Comparison of ENCODE assay signal across 17 cellular contexts in the genomic region with DNA sequence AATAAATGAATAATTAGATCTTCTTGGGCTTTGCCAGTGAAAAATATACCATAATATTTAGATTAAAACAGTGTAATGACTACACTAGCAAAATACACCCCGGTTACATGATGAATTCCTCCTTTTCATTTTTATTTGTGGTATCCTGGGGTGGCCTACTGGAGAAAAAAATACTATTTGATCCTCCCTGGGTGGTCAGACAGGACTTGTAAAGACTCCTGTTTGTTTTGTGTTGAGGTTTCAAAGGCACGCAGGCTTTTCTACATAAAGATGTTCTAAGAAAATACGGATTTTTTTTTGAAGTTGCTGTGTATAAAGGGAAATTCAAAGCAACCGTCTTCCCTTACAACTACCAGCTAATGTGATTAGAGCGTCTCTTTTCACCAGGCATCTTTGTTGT.
DNase-seq lines count a peak whose midpoint lies in the region; ATAC-seq and TF ChIP-seq lines count a peak whose summit lies in the region.
"Had no signal": no experiment of that assay in that cellular context is flagged by ENCODE, and none has a peak within 500 bp of the region (broad histone marks: within the 10 kb centered on the region; RNA-seq: fewer than 3 reads in every experiment).

No MANE protein-coding gene starts in this region.

- no peak overlapping the region for H3K9ac ChIP-seq in trophoblast cell (ENCODE audit: low read length)
- H3K9ac ChIP-seq: BLaER1 treated with 17β-estradiol and CSF1 and Interleukin-3, amounts not matched to agents 10 nM and 100 nM had no signal

- CTCF ChIA-PET in Panc1 (lab: Charles Lee) (no interaction called here), RWPE1 (lab: Yijun Ruan, JAX) (no interaction called here)

- H3K4me1 Mint-ChIP-seq in GM23338 (peaks cover 43% of the 10 kb centered on the region), nephron (peaks cover 28% of the 10 kb centered on the region)
- H3K4me1 Mint-ChIP-seq: CD8-positive, alpha-beta memory T cell; IgD-negative memory B cell had no signal

- H3K27me3 Mint-ChIP-seq in GM23338 (ENCODE audit: insufficient read depth, low read depth, poor library complexity) (peaks cover 2% of the 10 kb centered on the region), nephron (ENCODE audit: low read depth) (no peaks in the 10 kb centered on the region)
- H3K27me3 Mint-ChIP-seq: CD8-positive, alpha-beta memory T cell had no signal

- H3K36me3 Mint-ChIP-seq in GM23338 (ENCODE audit: low read depth) (peaks cover 35% of the 10 kb centered on the region), nephron (ENCODE audit: low read depth) (peaks cover 51% of the 10 kb centered on the region)
- H3K36me3 Mint-ChIP-seq: CD8-positive, alpha-beta memory T cell; IgD-negative memory B cell had no signal

- no peak overlapping the region for H4K91ac ChIP-seq in trophoblast cell (ENCODE audit: low read depth, low read length)

- H3K36me3 ChIP-seq in GM23338 (ENCODE audit: insufficient read depth) (no peaks in the 10 kb centered on the region), Panc1 (ENCODE audit: control insufficient read depth, insufficient read depth, low read length) (no peaks in the 10 kb centered on the region), trophoblast cell (ENCODE audit: control insufficient read depth in 1 of 2, insufficient read depth in 2 of 2, low read length in 2 of 2) (peaks cover 0 to 1% of the 10 kb centered on the region in 2 experiments)
- H3K36me3 ChIP-seq: BLaER1 treated with 17β-estradiol and CSF1 and Interleukin-3, amounts not matched to agents 10 nM and 100 nM had no signal

- H3K4me3 Mint-ChIP-seq in GM23338, result no peak overlapping the region
- H3K4me3 Mint-ChIP-seq in nephron, result no peak overlapping the region
- H3K4me3 Mint-ChIP-seq: CD8-positive, alpha-beta memory T cell; IgD-negative memory B cell had no signal

- H3K4me1 ChIP-seq in GM23338 (ENCODE audit: insufficient read depth), result peaks cover 33% of the 10 kb centered on the region
- H3K4me1 ChIP-seq in Panc1 (ENCODE audit: control insufficient read depth, insufficient read depth, low read length), result peaks cover 2% of the 10 kb centered on the region; the same call in 1 of the 2 replicates
- H3K4me1 ChIP-seq in trophoblast cell (ENCODE audit: control insufficient read depth in 1 of 2, insufficient read depth in 2 of 2, low read length in 2 of 2), result no peaks in the 10 kb centered on the region
- H3K4me1 ChIP-seq: BLaER1 treated with 17β-estradiol and CSF1 and Interleukin-3, amounts not matched to agents 10 nM and 100 nM had no signal

- TF ChIP-seq CTCF in GM23338 (conservative IDR thresholded peaks at IDR 0.05; ENCODE audit: low read depth in 2 of 2) (no peak), Panc1 (IDR thresholded peaks at IDR 0.05) (no peak), nephron (IDR thresholded peaks at IDR 0.05; ENCODE audit: unreplicated experiment in 3 of 3) (no peak), RWPE1 (conservative IDR thresholded peaks at IDR 0.05; ENCODE audit: low read depth) (no peak)

- WGBS in trophoblast cell (ENCODE audit: extremely low coverage, insufficient coverage, insufficient read length), result no CpG with 5 or more reads among the region's 5 CpGs

- H2BK5ac ChIP-seq in trophoblast cell (ENCODE audit: low read depth, low read length, poor library complexity), result no peak overlapping the region

- H3K27ac Mint-ChIP-seq in GM23338 (peak overlapping the region; percentile 30), nephron (peak overlapping the region; percentile 72 to 86 (median 78))
- H3K27ac Mint-ChIP-seq: CD8-positive, alpha-beta memory T cell; IgD-negative memory B cell had no signal

- H4K8ac ChIP-seq in trophoblast cell (ENCODE audit: low read depth, low read length), result no peak overlapping the region

- H3K4me3 ChIP-seq in GM23338 (no peak overlapping the region), Panc1 (ENCODE audit: low read depth in 2 of 2, low read length in 2 of 2) (no peak overlapping the region), trophoblast cell (ENCODE audit: low read depth, low read length) (no peak overlapping the region)
- H3K4me3 ChIP-seq: BLaER1 treated with 17β-estradiol and CSF1 and Interleukin-3, amounts not matched to agents 10 nM and 100 nM had no signal

- H3K9me3 Mint-ChIP-seq in GM23338 (no peaks in the 10 kb centered on the region), nephron (no peaks in the 10 kb centered on the region)
- H3K9me3 Mint-ChIP-seq: CD8-positive, alpha-beta memory T cell had no signal

- H3K9me3 ChIP-seq in Panc1 (ENCODE audit: control insufficient read depth, insufficient read depth, low read depth, low read length) (no peaks in the 10 kb centered on the region), trophoblast cell (ENCODE audit: insufficient read depth, low read depth, low read length) (no peaks in the 10 kb centered on the region)
- H3K9me3 ChIP-seq: BLaER1 treated with 17β-estradiol and CSF1 and Interleukin-3, amounts not matched to agents 10 nM and 100 nM had no signal

- H3K4ac ChIP-seq in trophoblast cell (ENCODE audit: low read depth, low read length), result no peak overlapping the region

- no peak overlapping the region for H3K23ac ChIP-seq in trophoblast cell (ENCODE audit: low read length)

- POLR2A ChIA-PET in Panc1 (lab: Charles Lee) (no interaction called here), RWPE1 (lab: Yijun Ruan, JAX; ENCODE audit: low non-redundant PET) (no interaction called here)

- H3K4me2 ChIP-seq in GM23338, result peak overlapping the region; percentile 24
- H3K4me2 ChIP-seq in trophoblast cell (ENCODE audit: low read length), result no peak overlapping the region
- H3K4me2 ChIP-seq: BLaER1 treated with 17β-estradiol and CSF1 and Interleukin-3, amounts not matched to agents 10 nM and 100 nM had no signal

- H4K20me1 ChIP-seq in GM23338 (replicated peaks; ENCODE audit: insufficient read depth), result peaks cover 4% of the 10 kb centered on the region
- H4K20me1 ChIP-seq: BLaER1 treated with 17β-estradiol and CSF1 and Interleukin-3, amounts not matched to agents 10 nM and 100 nM had no signal

- no peak overlapping the region for H3K14ac ChIP-seq in trophoblast cell (ENCODE audit: low read length)

- in situ Hi-C loops in Panc1 (cut with HindIII; ENCODE audit: low pct_unique_long_range_greater_than_20kb, low sequenced_read_pairs), result no loop called here

- ATAC-seq in GM23338 (peak; percentile 15; the same call in 2 of the 3 replicates), Panc1 (no peak)

- peak; percentile 47 for DNase-seq in GM23338 (ENCODE audit: low spot score)
- DNase-seq in Panc1 (ENCODE audit: low read depth, low spot score), result no peak
- peak; percentile 38 for DNase-seq in brain pericyte (ENCODE audit: low read depth, low spot score)
- DNase-seq in NCI-H2227 treated with DMSO at 0.1 percent for 48 hours (lab: John Stamatoyannopoulos, UW), result no peak
- no peak for DNase-seq in RWPE1 (ENCODE audit: low spot score)
- DNase-seq in middle frontal gyrus (ENCODE audit: extremely low spot score, low spot score), result no peak
- DNase-seq in trophoblast cell, result no peak
- DNase-seq: CD8-positive, alpha-beta memory T cell; Karpas-422; NCI-H1048; NCI-H1694 treated with DMSO at 0.1 percent for 48 hours; NCI-H226; RPMI8226; SIG-M5 had no signal

- no peaks in the 10 kb centered on the region for H3K9me2 ChIP-seq in GM23338 (ENCODE audit: insufficient read depth)

- H3K27me3 ChIP-seq in GM23338 (ENCODE audit: insufficient read depth), result no peaks in the 10 kb centered on the region
- no peaks in the 10 kb centered on the region for H3K27me3 ChIP-seq in Panc1 (ENCODE audit: control insufficient read depth, insufficient read depth, low read length)
- no peaks in the 10 kb centered on the region for H3K27me3 ChIP-seq in trophoblast cell (ENCODE audit: insufficient read depth, low read length)
- H3K27me3 ChIP-seq: BLaER1 treated with 17β-estradiol and CSF1 and Interleukin-3, amounts not matched to agents 10 nM and 100 nM had no signal

- H2AK5ac ChIP-seq in trophoblast cell (ENCODE audit: low read length), result no peak overlapping the region

- no peak overlapping the region for H4K12ac ChIP-seq in trophoblast cell (ENCODE audit: low read depth, low read length)

- H3K79me2 ChIP-seq in GM23338 (replicated peaks; ENCODE audit: insufficient read depth), result peaks cover 88% of the 10 kb centered on the region
- no peaks in the 10 kb centered on the region for H3K79me2 ChIP-seq in trophoblast cell (ENCODE audit: control insufficient read depth, insufficient read depth, low read length, poor library complexity)

- H2BK12ac ChIP-seq in trophoblast cell (ENCODE audit: low read length), result no peak overlapping the region

- H2BK120ac ChIP-seq in trophoblast cell (ENCODE audit: insufficient read depth, low read length, poor library complexity), result no peak overlapping the region

- H3K79me1 ChIP-seq in trophoblast cell (ENCODE audit: low read length), result peaks cover 4% of the 10 kb centered on the region

- H2AFZ ChIP-seq in GM23338 (no peak overlapping the region), trophoblast cell (ENCODE audit: insufficient read depth, low read length, poor library complexity) (no peak overlapping the region)

- H3F3A ChIP-seq in GM23338 (replicated peaks; ENCODE audit: low read depth), result peaks cover 6% of the 10 kb centered on the region; the same call in 1 of the 2 replicates

- H3K27ac ChIP-seq in GM23338 (ENCODE audit: low read depth), result peak overlapping the region; percentile 35
- H3K27ac ChIP-seq in Panc1 (ENCODE audit: low read length), result peak overlapping the region; percentile 56; the same call in 1 of the 2 replicates
- H3K27ac ChIP-seq in RWPE1, result no peak overlapping the region
- H3K27ac ChIP-seq in trophoblast cell (ENCODE audit: low read depth, low read length), result no peak overlapping the region
- H3K27ac ChIP-seq: BLaER1 treated with 17β-estradiol and CSF1 and Interleukin-3, amounts not matched to agents 10 nM and 100 nM had no signal

- no TSS peak for BruUV-seq in Panc1 (replicated peaks; lab: Mats Ljungman, UMichigan)

- H3K18ac ChIP-seq in trophoblast cell (ENCODE audit: low read length), result no peak overlapping the region

- intact Hi-C loops in Panc1 (cut with micrococcal nuclease; ENCODE audit: unreplicated experiment), result no loop called here

TF ChIP-seq in GM23338, 12 proteins besides CTCF, POLR2A, EP300 and RAD21 (continues in another document):
- TF ChIP-seq STAT1 (IDR thresholded peaks at IDR 0.05; ENCODE audit: unreplicated experiment) (no peak), EZH2 (IDR thresholded peaks at IDR 0.05; ENCODE audit: low read depth, unreplicated experiment) (no peak)
- TF ChIP-seq, protein P1, sequence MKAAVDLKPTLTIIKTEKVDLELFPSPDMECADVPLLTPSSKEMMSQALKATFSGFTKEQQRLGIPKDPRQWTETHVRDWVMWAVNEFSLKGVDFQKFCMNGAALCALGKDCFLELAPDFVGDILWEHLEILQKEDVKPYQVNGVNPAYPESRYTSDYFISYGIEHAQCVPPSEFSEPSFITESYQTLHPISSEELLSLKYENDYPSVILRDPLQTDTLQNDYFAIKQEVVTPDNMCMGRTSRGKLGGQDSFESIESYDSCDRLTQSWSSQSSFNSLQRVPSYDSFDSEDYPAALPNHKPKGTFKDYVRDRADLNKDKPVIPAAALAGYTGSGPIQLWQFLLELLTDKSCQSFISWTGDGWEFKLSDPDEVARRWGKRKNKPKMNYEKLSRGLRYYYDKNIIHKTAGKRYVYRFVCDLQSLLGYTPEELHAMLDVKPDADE (IDR thresholded peaks at IDR 0.05), result no peak

Comparison
In these comparisons a context has a peak if more than half of its experiments do, and no peak if none do; other contexts are left out.
1. DNase-seq: peak in GM23338 (single experiment) and brain pericyte (single experiment); none in Panc1 (single experiment), NCI-H2227 treated with DMSO at 0.1 percent for 48 hours (single experiment), RWPE1 (single experiment), middle frontal gyrus (single experiment) and trophoblast cell (0 of 2).
2. H3K27ac ChIP-seq: peak in GM23338 (single experiment) and Panc1 (single experiment); none in RWPE1 (single experiment) and trophoblast cell (single experiment).